Comparison of ENCODE assay signal across 18 cellular contexts in the genomic region with DNA sequence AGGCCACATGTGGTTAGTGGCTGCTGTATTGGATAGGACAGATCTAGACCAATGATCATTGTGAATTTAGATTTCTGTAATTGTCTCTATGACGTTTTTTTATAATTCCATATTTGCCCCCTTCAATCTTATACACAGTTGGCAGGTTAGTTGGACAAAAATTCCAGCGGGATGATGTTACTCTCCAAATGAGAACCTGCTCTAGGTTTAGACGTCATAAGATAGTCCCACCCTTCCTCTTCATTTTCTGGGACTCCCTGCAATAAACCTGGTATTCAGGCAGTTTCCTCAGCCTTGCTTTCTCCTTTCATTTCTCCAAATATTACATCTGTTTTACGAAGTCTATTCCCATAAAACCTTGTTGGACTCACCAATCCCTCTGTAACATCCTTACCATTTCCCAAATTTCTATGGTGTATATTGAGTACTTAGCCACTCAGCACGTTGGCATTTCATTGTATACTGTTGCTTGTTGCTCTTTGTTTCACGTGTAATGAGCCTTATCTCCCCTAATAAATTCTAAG. TPM values are rescaled to one million over a fixed set of nuclear protein-coding genes. Genes with fewer than 3 reads are reported as not detected.
DNase-seq lines count a peak whose midpoint lies in the region; ATAC-seq, FAIRE-seq and TF ChIP-seq lines count a peak whose summit lies in the region.
"Had no signal": no experiment of that assay in that cellular context is flagged by ENCODE, and none has a peak within 500 bp of the region (broad histone marks: within the 10 kb centered on the region; RNA-seq: fewer than 3 reads in every experiment).

No MANE protein-coding gene starts in this region.

- intact Hi-C loops in left ventricle myocardium inferior (cut with micrococcal nuclease): no loop called here
- intact Hi-C loops in Right ventricle myocardium superior (cut with DNase I): no loop called here
- intact Hi-C loops in lower lobe of right lung (cut with DNase I): no loop called here
- intact Hi-C loops in HepG2 (cut with micrococcal nuclease; ENCODE audit: unreplicated experiment): no loop called here

- H3K18ac ChIP-seq in mesenchymal stem cell (ENCODE audit: low read depth in 1 of 2, low read length in 2 of 2): no peak overlapping the region

- no peak for FAIRE-seq in HepG2 (lab: Jason Lieb, UNC)

- no TSS peak for BruUV-seq in HepG2 (replicated peaks; lab: Mats Ljungman, UMichigan)

- H3K79me1 ChIP-seq in mesenchymal stem cell (replicated peaks; ENCODE audit: low read length, poor library complexity, severe bottlenecking): peaks cover 7% of the 10 kb centered on the region

- H3K27me3 ChIP-seq in left ventricle myocardium inferior (ENCODE audit: low read depth) (no peaks in the 10 kb centered on the region), mesenchymal stem cell (ENCODE audit: control insufficient read depth in 1 of 2, insufficient read depth in 1 of 2, low read length in 2 of 2) (no peaks in the 10 kb centered on the region), lower lobe of right lung (ENCODE audit: low read depth) (no peaks in the 10 kb centered on the region), HepG2 (ENCODE audit: control insufficient read depth in 1 of 2, insufficient read depth in 2 of 2, low read length in 2 of 2) (no peaks in the 10 kb centered on the region)

- CTCF ChIA-PET in HepG2 (lab: Yijun Ruan, JAX; ENCODE audit: low intra/inter-chr PET ratio, low total read pairs): no interaction called here

- H2BK12ac ChIP-seq in mesenchymal stem cell (ENCODE audit: low read length in 2 of 2): no peak overlapping the region

- H3K9ac ChIP-seq in mesenchymal stem cell (ENCODE audit: low read length): no peak overlapping the region
- no peak overlapping the region for H3K9ac ChIP-seq in HepG2 (ENCODE audit: insufficient read depth, low read depth, low read length)

- TF ChIP-seq EP300 in HepG2 (IDR thresholded peaks at IDR 0.05; ENCODE audit: low read depth in 2 of 2, low read length in 2 of 2) (no peak), HepG2 (CRISPR knock-in tag; IDR thresholded peaks at IDR 0.05; ENCODE audit: borderline replicate concordance) (no peak)

- H3K4me1 ChIP-seq in left ventricle myocardium inferior (peaks cover 83% of the 10 kb centered on the region), mesenchymal stem cell (ENCODE audit: control insufficient read depth, insufficient read depth, low read depth, low read length) (peaks cover 5% of the 10 kb centered on the region), lower lobe of right lung (peaks cover 40% of the 10 kb centered on the region), HepG2 (ENCODE audit: insufficient read depth, low read length) (peaks cover 15% of the 10 kb centered on the region)
- H3K4me1 ChIP-seq: HAP-1 had no signal

- ATAC-seq in Right ventricle myocardium superior (ENCODE audit: poor library complexity) (no peak), lower lobe of right lung (no peak), HepG2 (no peak), GM19397 (IDR thresholded peaks at IDR 0.05; ENCODE audit: unreplicated experiment) (no peak)

- DNase-seq in left ventricle myocardium inferior (no peak), Right ventricle myocardium superior (no peak), NCI-H69 (lab: John Stamatoyannopoulos, UW) (peak; percentile 32), mesenchymal stem cell (peak; percentile 6), NCI-H1105 (lab: John Stamatoyannopoulos, UW) (no peak), lower lobe of right lung (no peak), HepG2 (ENCODE audit: low spot score) (no peak)
- DNase-seq: Caco-2; CD8-positive, alpha-beta memory T cell; DMS53; GF-D8; GOT3; HFFc6; KG1 had no signal

- H3K27ac ChIP-seq in left ventricle myocardium inferior (replicated peaks) (peak overlapping the region; percentile 39), mesenchymal stem cell (ENCODE audit: low read length, poor library complexity, severe bottlenecking) (no peak overlapping the region), lower lobe of right lung (no peak overlapping the region), HepG2 (ENCODE audit: extremely low read length, insufficient read depth, low read length) (no peak overlapping the region)
- H3K27ac ChIP-seq: 22Rv1, HL-60 had no signal

- in situ Hi-C loops in HepG2 (cut with HindIII; ENCODE audit: extremely low pct_ligation_motif_present, low pct_unique_long_range_greater_than_20kb): no loop called here

- H3K36me3 ChIP-seq in left ventricle myocardium inferior (no peaks in the 10 kb centered on the region), mesenchymal stem cell (ENCODE audit: control insufficient read depth in 1 of 2, insufficient read depth in 2 of 2, low read depth in 1 of 2, low read length in 2 of 2) (no peaks in the 10 kb centered on the region), lower lobe of right lung (no peaks in the 10 kb centered on the region), HepG2 (replicated peaks in 1 of 2; ENCODE audit: control insufficient read depth in 1 of 2, insufficient read depth in 2 of 2, low read length in 2 of 2) (peaks cover 0 to 1% of the 10 kb centered on the region in 2 experiments; a peak in 1 of 5 replicates)
- H3K36me3 ChIP-seq: HAP-1 had no signal

- WGBS in mesenchymal stem cell: 91% methylated on average over 4 of the region's 6 CpGs
- 93% methylated on average over 6 of the region's 6 CpGs for WGBS in HepG2 (ENCODE audit: low lambda C conversion rate)

- no peak overlapping the region for H3K4me2 ChIP-seq in mesenchymal stem cell (ENCODE audit: low read length, poor library complexity, severe bottlenecking)
- H3K4me2 ChIP-seq in HepG2 (ENCODE audit: low read depth, low read length): no peak overlapping the region

- no peak overlapping the region for H3K4ac ChIP-seq in mesenchymal stem cell (ENCODE audit: low read depth in 1 of 2, low read length in 2 of 2)

- H2AK5ac ChIP-seq in mesenchymal stem cell (ENCODE audit: low read length, severe bottlenecking): no peak overlapping the region

- H4K20me1 ChIP-seq in HepG2 (ENCODE audit: insufficient read depth, low read length): peaks cover 5% of the 10 kb centered on the region; the same call in 1 of the 2 replicates

- no peak overlapping the region for H2BK15ac ChIP-seq in mesenchymal stem cell (ENCODE audit: low read depth, poor library complexity, severe bottlenecking)

- TF ChIP-seq CTCF in left ventricle myocardium inferior (IDR thresholded peaks at IDR 0.05; ENCODE audit: borderline replicate concordance) (no peak), lower lobe of right lung (IDR thresholded peaks at IDR 0.05) (no peak), HepG2 (CRISPR knock-in tag; IDR thresholded peaks at IDR 0.05) (no peak)

- no peak overlapping the region for H3K23ac ChIP-seq in mesenchymal stem cell (ENCODE audit: low read length in 2 of 2)

- H4K8ac ChIP-seq in mesenchymal stem cell (ENCODE audit: low read length): no peak overlapping the region

- no peak for TF ChIP-seq RAD21 in HepG2 (CRISPR knock-in tag; IDR thresholded peaks at IDR 0.05)

- H2AFZ ChIP-seq in mesenchymal stem cell (ENCODE audit: low read depth, low read length): no peak overlapping the region
- no peak overlapping the region for H2AFZ ChIP-seq in HepG2 (ENCODE audit: low read length)

- TF ChIP-seq POLR2A in HepG2 (IDR thresholded peaks at IDR 0.05; ENCODE audit: insufficient read depth in 1 of 2, low read depth in 2 of 2, low read length in 2 of 2): no peak

- no peak overlapping the region for H3K14ac ChIP-seq in mesenchymal stem cell (ENCODE audit: low read length in 2 of 2)

- H4K91ac ChIP-seq in mesenchymal stem cell (ENCODE audit: low read length): no peak overlapping the region

- H3K4me3 ChIP-seq in left ventricle myocardium inferior (no peak overlapping the region), mesenchymal stem cell (ENCODE audit: insufficient read depth in 1 of 2, low read depth in 1 of 2, low read length in 2 of 2) (no peak overlapping the region), lower lobe of right lung (no peak overlapping the region), HepG2 (replicated peaks in 1 of 3; ENCODE audit: insufficient read depth in 1 of 3, low read depth in 2 of 3, low read length in 3 of 3) (no peak overlapping the region)
- H3K4me3 ChIP-seq: HAP-1 had no signal

- peaks cover 81% of the 10 kb centered on the region for H3K79me2 ChIP-seq in HepG2 (ENCODE audit: insufficient read depth, low read length)

- H3K9me3 ChIP-seq in left ventricle myocardium inferior (replicated peaks) (no peaks in the 10 kb centered on the region), mesenchymal stem cell (ENCODE audit: control insufficient read depth, low read length) (no peaks in the 10 kb centered on the region), lower lobe of right lung (no peaks in the 10 kb centered on the region), HepG2 (ENCODE audit: low read length) (no peaks in the 10 kb centered on the region)
- H3K9me3 ChIP-seq: Caco-2, HAP-1 had no signal

- no peak overlapping the region for H2BK5ac ChIP-seq in mesenchymal stem cell (ENCODE audit: low read depth, low read length, poor library complexity, severe bottlenecking)

- H2BK120ac ChIP-seq in mesenchymal stem cell (ENCODE audit: low read depth, low read length): no peak overlapping the region

- POLR2A ChIA-PET in HepG2 (lab: Yijun Ruan, JAX): no interaction called here

RNA-seq across cellular contexts. Expression of gene FBXO34, which starts 10.2 kb away (rescaled TPM):
- total RNA-seq in left ventricle myocardium inferior (22.4 TPM), Right ventricle myocardium superior (24.6 TPM), lower lobe of right lung (34.7 TPM), HepG2 (2016; rRNA removed; fragmentation: Illumina TruSeq; extraction: Trizol) (13.5 and 15.5 TPM in 2 replicates)
- 11.1 TPM for polyA plus RNA-seq in mesenchymal stem cell (2013, experiment 1 of 2)
- 11.1 TPM for polyA plus RNA-seq in mesenchymal stem cell (2013, experiment 2 of 2)
- 4.1 and 4.6 TPM in 2 replicates for total RNA-seq in HepG2 (2016; cell fraction: cytosol; rRNA removed; fragmentation: Illumina TruSeq; extraction: Trizol; ENCODE audit: low read depth)
- 14.5 and 15.0 TPM in 2 replicates for total RNA-seq in HepG2 (2016; cell fraction: insoluble cytoplasmic fraction; rRNA removed; fragmentation: Illumina TruSeq; extraction: Trizol)
- total RNA-seq in HepG2 (2016; cell fraction: membrane; rRNA removed; fragmentation: Illumina TruSeq; extraction: Trizol): 9.3 and 11.9 TPM in 2 replicates
- 15.3 and 15.4 TPM in 2 replicates for total RNA-seq in HepG2 (2016; cell fraction: nucleus; rRNA removed; fragmentation: Illumina TruSeq; extraction: Trizol)
- 8.8 and 9.1 TPM in 2 replicates for polyA plus RNA-seq in HepG2 (2011; rRNA removed)
- 6.9 and 8.0 TPM in 2 replicates for polyA plus RNA-seq in HepG2 (2011; cell fraction: cytosol; rRNA removed)
- 14.1 and 14.5 TPM in 2 replicates for polyA plus RNA-seq in HepG2 (2011; cell fraction: nucleus; rRNA removed)
- 9.1 and 10.9 TPM in 2 replicates for polyA plus RNA-seq in HepG2 (2012)
- 2.1 and 2.3 TPM in 2 replicates for polyA plus RNA-seq in HepG2 (2016; cell fraction: cytosol; fragmentation: Illumina TruSeq; extraction: Trizol; ENCODE audit: low read depth)
- 11.8 and 12.3 TPM in 2 replicates for polyA plus RNA-seq in HepG2 (2016; cell fraction: insoluble cytoplasmic fraction; fragmentation: Illumina TruSeq; extraction: Trizol; ENCODE audit: low read depth)
- polyA plus RNA-seq in HepG2 (2016; cell fraction: membrane; fragmentation: Illumina TruSeq; extraction: Trizol; ENCODE audit: low read depth): 3.6 and 3.8 TPM in 2 replicates
- 10.8 and 13.7 TPM in 2 replicates for polyA plus RNA-seq in HepG2 (2016; cell fraction: nucleus; fragmentation: Illumina TruSeq; extraction: Trizol; ENCODE audit: insufficient read depth, low read depth)
- polyA minus RNA-seq in HepG2 (2011; rRNA and poly(A)+ RNA removed; ENCODE audit: low replicate concordance): 10.8 and 17.6 TPM in 2 replicates
- 7.3 and 7.5 TPM in 2 replicates for polyA minus RNA-seq in HepG2 (2011; cell fraction: cytosol; rRNA and poly(A)+ RNA removed)
- polyA minus RNA-seq in HepG2 (2011; cell fraction: nucleus; rRNA and poly(A)+ RNA removed): 30.0 and 34.3 TPM in 2 replicates

Comparison
In these comparisons a context has a peak if more than half of its experiments do, and no peak if none do; other contexts are left out.
1. DNase-seq: peak in NCI-H69 (single experiment) and mesenchymal stem cell (single experiment); none in left ventricle myocardium inferior (single experiment), Right ventricle myocardium superior (single experiment), NCI-H1105 (single experiment), lower lobe of right lung (single experiment) and HepG2 (single experiment).